In the genomic region with DNA sequence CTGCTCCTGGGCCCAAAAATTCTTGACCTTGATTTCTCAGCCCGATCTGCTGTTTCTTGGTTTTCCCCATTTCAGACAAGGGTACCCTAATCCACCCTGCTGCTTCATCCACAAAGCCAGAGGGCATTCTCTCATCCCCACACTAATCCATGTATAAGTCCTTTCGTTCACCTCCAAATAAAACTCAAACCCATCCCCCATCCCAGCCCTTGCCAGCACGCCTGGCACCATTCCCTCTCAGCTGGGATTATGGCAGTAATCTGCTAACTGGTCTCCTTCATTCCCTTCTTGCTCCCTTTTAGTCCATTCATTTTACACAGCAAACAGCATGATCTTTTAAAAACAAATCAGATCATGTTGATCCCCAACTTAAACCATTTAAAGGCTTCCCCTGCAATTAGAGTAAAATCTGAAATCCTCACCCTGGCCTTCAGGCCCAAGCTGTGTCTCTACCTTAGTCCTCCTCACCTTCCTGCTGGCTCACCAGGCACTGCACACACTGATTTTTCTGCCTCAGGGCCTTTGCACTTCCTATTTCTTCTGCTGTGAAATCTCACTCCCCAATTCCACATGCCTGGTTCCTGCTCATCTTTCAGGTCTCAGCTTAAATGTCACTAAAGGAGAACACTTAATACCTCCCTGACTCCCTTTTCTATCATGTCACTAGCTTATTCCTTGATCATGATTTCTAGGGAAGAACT, we compare ENCODE assay signal across 2 cellular contexts.
A peak's percentile ranks its signal among the peaks of the same experiment; 100 is the strongest.
TF ChIP-seq lines count a peak whose summit lies in the region.

No MANE protein-coding gene starts in this region.

TF ChIP-seq in HEK293, 187 proteins besides CTCF, POLR2A, EP300 and RAD21:
- TF ChIP-seq KLF8 (tag by site-specific recombination; IDR thresholded peaks at IDR 0.05) = no peak
- TF ChIP-seq ZNF623 (tag by site-specific recombination; IDR thresholded peaks at IDR 0.05) = peak; percentile 96
- TF ChIP-seq, protein P1, sequence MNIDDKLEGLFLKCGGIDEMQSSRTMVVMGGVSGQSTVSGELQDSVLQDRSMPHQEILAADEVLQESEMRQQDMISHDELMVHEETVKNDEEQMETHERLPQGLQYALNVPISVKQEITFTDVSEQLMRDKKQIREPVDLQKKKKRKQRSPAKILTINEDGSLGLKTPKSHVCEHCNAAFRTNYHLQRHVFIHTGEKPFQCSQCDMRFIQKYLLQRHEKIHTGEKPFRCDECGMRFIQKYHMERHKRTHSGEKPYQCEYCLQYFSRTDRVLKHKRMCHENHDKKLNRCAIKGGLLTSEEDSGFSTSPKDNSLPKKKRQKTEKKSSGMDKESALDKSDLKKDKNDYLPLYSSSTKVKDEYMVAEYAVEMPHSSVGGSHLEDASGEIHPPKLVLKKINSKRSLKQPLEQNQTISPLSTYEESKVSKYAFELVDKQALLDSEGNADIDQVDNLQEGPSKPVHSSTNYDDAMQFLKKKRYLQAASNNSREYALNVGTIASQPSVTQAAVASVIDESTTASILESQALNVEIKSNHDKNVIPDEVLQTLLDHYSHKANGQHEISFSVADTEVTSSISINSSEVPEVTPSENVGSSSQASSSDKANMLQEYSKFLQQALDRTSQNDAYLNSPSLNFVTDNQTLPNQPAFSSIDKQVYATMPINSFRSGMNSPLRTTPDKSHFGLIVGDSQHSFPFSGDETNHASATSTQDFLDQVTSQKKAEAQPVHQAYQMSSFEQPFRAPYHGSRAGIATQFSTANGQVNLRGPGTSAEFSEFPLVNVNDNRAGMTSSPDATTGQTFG (tag by site-specific recombination; IDR thresholded peaks at IDR 0.05; ENCODE audit: borderline replicate concordance) = no peak
- no peak for TF ChIP-seq ZNF266 (tag by site-specific recombination; IDR thresholded peaks at IDR 0.05; ENCODE audit: low read depth)

TF ChIP-seq in K562, 482 proteins besides CTCF, POLR2A, EP300 and RAD21:
- TF ChIP-seq PRPF4 (IDR thresholded peaks at IDR 0.05; ENCODE audit: insufficient read depth, low read depth, low read length, poor library complexity, severe bottlenecking) (no peak), KDM1A (IDR thresholded peaks at IDR 0.05) (peak in 1 of 2 experiments; percentile 37; a peak in 1 of 4 replicates), RBM14 (IDR thresholded peaks at IDR 0.05; ENCODE audit: borderline replicate concordance, insufficient read depth, low read depth, low read length) (no peak), RBM25 (IDR thresholded peaks at IDR 0.05; ENCODE audit: low read depth, low read length, severe bottlenecking) (peak; percentile 80), BCOR (IDR thresholded peaks at IDR 0.05) (peak; percentile 61; the same call in 1 of the 2 replicates)
- TF ChIP-seq, protein P2, sequence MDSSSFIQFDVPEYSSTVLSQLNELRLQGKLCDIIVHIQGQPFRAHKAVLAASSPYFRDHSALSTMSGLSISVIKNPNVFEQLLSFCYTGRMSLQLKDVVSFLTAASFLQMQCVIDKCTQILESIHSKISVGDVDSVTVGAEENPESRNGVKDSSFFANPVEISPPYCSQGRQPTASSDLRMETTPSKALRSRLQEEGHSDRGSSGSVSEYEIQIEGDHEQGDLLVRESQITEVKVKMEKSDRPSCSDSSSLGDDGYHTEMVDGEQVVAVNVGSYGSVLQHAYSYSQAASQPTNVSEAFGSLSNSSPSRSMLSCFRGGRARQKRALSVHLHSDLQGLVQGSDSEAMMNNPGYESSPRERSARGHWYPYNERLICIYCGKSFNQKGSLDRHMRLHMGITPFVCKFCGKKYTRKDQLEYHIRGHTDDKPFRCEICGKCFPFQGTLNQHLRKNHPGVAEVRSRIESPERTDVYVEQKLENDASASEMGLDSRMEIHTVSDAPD (CRISPR knock-in tag; IDR thresholded peaks at IDR 0.05) = no peak
- TF ChIP-seq, protein P3, sequence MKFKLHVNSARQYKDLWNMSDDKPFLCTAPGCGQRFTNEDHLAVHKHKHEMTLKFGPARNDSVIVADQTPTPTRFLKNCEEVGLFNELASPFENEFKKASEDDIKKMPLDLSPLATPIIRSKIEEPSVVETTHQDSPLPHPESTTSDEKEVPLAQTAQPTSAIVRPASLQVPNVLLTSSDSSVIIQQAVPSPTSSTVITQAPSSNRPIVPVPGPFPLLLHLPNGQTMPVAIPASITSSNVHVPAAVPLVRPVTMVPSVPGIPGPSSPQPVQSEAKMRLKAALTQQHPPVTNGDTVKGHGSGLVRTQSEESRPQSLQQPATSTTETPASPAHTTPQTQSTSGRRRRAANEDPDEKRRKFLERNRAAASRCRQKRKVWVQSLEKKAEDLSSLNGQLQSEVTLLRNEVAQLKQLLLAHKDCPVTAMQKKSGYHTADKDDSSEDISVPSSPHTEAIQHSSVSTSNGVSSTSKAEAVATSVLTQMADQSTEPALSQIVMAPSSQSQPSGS (CRISPR knock-in tag; IDR thresholded peaks at IDR 0.05) = no peak
- TF ChIP-seq, protein P4, sequence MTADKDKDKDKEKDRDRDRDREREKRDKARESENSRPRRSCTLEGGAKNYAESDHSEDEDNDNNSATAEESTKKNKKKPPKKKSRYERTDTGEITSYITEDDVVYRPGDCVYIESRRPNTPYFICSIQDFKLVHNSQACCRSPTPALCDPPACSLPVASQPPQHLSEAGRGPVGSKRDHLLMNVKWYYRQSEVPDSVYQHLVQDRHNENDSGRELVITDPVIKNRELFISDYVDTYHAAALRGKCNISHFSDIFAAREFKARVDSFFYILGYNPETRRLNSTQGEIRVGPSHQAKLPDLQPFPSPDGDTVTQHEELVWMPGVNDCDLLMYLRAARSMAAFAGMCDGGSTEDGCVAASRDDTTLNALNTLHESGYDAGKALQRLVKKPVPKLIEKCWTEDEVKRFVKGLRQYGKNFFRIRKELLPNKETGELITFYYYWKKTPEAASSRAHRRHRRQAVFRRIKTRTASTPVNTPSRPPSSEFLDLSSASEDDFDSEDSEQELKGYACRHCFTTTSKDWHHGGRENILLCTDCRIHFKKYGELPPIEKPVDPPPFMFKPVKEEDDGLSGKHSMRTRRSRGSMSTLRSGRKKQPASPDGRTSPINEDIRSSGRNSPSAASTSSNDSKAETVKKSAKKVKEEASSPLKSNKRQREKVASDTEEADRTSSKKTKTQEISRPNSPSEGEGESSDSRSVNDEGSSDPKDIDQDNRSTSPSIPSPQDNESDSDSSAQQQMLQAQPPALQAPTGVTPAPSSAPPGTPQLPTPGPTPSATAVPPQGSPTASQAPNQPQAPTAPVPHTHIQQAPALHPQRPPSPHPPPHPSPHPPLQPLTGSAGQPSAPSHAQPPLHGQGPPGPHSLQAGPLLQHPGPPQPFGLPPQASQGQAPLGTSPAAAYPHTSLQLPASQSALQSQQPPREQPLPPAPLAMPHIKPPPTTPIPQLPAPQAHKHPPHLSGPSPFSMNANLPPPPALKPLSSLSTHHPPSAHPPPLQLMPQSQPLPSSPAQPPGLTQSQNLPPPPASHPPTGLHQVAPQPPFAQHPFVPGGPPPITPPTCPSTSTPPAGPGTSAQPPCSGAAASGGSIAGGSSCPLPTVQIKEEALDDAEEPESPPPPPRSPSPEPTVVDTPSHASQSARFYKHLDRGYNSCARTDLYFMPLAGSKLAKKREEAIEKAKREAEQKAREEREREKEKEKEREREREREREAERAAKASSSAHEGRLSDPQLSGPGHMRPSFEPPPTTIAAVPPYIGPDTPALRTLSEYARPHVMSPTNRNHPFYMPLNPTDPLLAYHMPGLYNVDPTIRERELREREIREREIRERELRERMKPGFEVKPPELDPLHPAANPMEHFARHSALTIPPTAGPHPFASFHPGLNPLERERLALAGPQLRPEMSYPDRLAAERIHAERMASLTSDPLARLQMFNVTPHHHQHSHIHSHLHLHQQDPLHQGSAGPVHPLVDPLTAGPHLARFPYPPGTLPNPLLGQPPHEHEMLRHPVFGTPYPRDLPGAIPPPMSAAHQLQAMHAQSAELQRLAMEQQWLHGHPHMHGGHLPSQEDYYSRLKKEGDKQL (CRISPR knock-in tag; IDR thresholded peaks at IDR 0.05; ENCODE audit: borderline replicate concordance) = no peak
- TF ChIP-seq, protein P5, sequence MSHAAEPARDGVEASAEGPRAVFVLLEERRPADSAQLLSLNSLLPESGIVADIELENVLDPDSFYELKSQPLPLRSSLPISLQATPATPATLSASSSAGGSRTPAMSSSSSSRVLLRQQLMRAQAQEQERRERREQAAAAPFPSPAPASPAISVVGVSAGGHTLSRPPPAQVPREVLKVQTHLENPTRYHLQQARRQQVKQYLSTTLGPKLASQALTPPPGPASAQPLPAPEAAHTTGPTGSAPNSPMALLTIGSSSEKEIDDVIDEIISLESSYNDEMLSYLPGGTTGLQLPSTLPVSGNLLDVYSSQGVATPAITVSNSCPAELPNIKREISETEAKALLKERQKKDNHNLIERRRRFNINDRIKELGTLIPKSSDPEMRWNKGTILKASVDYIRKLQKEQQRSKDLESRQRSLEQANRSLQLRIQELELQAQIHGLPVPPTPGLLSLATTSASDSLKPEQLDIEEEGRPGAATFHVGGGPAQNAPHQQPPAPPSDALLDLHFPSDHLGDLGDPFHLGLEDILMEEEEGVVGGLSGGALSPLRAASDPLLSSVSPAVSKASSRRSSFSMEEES (CRISPR knock-in tag; IDR thresholded peaks at IDR 0.05) = no peak
